In the genomic region with DNA sequence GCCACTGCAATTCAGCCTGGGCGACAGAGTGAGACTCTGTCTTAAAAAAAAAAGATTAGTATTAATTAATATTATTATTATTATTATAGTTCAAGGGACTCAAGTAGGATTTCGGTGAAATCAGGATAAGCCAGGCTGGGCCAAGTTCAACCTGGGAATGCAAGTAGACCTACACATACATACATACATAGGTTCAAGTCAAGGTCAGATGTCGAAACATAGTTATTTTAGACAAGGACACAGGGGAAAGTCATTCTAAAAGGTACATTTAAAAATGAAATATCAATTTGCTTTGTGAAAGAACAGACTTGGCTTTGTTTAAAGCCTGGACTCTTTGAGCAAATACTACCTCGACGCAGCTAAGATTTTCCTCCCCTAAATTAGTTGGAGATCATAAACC, we compare ENCODE assay signal across 1 cellular context.
TF ChIP-seq lines count a peak whose summit lies in the region.

No MANE protein-coding gene starts in this region.

TF ChIP-seq in HepG2, 621 proteins besides CTCF, POLR2A, EP300 and RAD21 (continued from another document):
- TF ChIP-seq, protein P1, sequence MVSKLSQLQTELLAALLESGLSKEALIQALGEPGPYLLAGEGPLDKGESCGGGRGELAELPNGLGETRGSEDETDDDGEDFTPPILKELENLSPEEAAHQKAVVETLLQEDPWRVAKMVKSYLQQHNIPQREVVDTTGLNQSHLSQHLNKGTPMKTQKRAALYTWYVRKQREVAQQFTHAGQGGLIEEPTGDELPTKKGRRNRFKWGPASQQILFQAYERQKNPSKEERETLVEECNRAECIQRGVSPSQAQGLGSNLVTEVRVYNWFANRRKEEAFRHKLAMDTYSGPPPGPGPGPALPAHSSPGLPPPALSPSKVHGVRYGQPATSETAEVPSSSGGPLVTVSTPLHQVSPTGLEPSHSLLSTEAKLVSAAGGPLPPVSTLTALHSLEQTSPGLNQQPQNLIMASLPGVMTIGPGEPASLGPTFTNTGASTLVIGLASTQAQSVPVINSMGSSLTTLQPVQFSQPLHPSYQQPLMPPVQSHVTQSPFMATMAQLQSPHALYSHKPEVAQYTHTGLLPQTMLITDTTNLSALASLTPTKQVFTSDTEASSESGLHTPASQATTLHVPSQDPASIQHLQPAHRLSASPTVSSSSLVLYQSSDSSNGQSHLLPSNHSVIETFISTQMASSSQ (IDR thresholded peaks at IDR 0.05; ENCODE audit: low read depth), result no peak
- TF ChIP-seq, protein P1 (CRISPR knock-in tag; IDR thresholded peaks at IDR 0.05; ENCODE audit: borderline replicate concordance), result no peak
- TF ChIP-seq, protein P2, sequence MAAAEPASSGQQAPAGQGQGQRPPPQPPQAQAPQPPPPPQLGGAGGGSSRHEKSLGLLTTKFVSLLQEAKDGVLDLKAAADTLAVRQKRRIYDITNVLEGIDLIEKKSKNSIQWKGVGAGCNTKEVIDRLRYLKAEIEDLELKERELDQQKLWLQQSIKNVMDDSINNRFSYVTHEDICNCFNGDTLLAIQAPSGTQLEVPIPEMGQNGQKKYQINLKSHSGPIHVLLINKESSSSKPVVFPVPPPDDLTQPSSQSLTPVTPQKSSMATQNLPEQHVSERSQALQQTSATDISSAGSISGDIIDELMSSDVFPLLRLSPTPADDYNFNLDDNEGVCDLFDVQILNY (CRISPR knock-in tag; conservative IDR thresholded peaks at IDR 0.05), result no peak
- TF ChIP-seq MEIS2 (CRISPR knock-in tag; IDR thresholded peaks at IDR 0.05), result no peak
- no peak for TF ChIP-seq ADNP (CRISPR knock-in tag; IDR thresholded peaks at IDR 0.05)
- TF ChIP-seq, protein P3, sequence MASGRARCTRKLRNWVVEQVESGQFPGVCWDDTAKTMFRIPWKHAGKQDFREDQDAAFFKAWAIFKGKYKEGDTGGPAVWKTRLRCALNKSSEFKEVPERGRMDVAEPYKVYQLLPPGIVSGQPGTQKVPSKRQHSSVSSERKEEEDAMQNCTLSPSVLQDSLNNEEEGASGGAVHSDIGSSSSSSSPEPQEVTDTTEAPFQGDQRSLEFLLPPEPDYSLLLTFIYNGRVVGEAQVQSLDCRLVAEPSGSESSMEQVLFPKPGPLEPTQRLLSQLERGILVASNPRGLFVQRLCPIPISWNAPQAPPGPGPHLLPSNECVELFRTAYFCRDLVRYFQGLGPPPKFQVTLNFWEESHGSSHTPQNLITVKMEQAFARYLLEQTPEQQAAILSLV (CRISPR knock-in tag; IDR thresholded peaks at IDR 0.05; ENCODE audit: borderline replicate concordance), result no peak
- peak; percentile 69 for TF ChIP-seq RARA (CRISPR knock-in tag; IDR thresholded peaks at IDR 0.05)
- TF ChIP-seq CHD2 (IDR thresholded peaks at IDR 0.05; ENCODE audit: low read depth, low read length), result no peak
- TF ChIP-seq, protein P4, sequence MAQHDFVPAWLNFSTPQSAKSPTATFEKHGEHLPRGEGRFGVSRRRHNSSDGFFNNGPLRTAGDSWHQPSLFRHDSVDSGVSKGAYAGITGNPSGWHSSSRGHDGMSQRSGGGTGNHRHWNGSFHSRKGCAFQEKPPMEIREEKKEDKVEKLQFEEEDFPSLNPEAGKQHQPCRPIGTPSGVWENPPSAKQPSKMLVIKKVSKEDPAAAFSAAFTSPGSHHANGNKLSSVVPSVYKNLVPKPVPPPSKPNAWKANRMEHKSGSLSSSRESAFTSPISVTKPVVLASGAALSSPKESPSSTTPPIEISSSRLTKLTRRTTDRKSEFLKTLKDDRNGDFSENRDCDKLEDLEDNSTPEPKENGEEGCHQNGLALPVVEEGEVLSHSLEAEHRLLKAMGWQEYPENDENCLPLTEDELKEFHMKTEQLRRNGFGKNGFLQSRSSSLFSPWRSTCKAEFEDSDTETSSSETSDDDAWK (CRISPR knock-in tag; IDR thresholded peaks at IDR 0.05), result no peak
- TF ChIP-seq, protein P5, sequence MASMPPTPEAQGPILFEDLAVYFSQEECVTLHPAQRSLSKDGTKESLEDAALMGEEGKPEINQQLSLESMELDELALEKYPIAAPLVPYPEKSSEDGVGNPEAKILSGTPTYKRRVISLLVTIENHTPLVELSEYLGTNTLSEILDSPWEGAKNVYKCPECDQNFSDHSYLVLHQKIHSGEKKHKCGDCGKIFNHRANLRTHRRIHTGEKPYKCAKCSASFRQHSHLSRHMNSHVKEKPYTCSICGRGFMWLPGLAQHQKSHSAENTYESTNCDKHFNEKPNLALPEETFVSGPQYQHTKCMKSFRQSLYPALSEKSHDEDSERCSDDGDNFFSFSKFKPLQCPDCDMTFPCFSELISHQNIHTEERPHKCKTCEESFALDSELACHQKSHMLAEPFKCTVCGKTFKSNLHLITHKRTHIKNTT (CRISPR knock-in tag; IDR thresholded peaks at IDR 0.05), result no peak
